7 cellular contexts compared by ENCODE assay signal in the genomic region with DNA sequence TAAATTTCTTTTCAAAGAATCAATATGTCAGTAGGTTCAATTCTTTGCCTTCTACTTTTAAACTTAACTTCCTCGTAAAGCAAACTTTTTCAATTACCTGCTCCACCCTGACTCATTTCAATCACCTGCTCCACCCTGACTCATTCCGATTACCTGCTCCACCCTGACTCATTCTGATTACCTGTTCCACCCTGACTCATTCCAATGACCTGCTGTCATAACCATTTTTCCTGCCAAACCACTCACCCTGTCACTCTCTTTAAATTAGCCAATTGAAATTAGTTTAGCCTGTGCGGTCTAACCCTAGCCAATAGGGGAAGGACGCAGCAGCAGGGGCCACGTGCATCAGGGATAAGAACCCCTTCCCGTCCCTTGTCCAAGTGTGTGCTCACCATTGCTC.
DNase-seq lines count a peak whose midpoint lies in the region; ATAC-seq and TF ChIP-seq lines count a peak whose summit lies in the region.
"Not testable (repeated sequence)": the region's sequence is repeated elsewhere in the genome, so short reads cannot be mapped to it uniquely, and the experiment has no call there.

No MANE protein-coding gene starts in this region.

- H3K4me3 ChIP-seq in HCT116 (replicated peaks in 1 of 2; ENCODE audit: low read depth in 1 of 2, low read length in 2 of 2): 0 out of 4 replicates have a peak overlapping the region, but pooled peaks of 1 of the 2 experiments have one; percentile 4
- not testable (repeated sequence) for H3K4me3 ChIP-seq in PC-3 (ENCODE audit: low read length); mammary epithelial cell (replicated peaks in 1 of 3; ENCODE audit: insufficient read depth in 1 of 3, low read depth in 2 of 3, low read length in 3 of 3)

- TF ChIP-seq RAD21 in HCT116 (IDR thresholded peaks at IDR 0.05; ENCODE audit: low read depth): not testable (repeated sequence)

- not testable (repeated sequence) for H3K27ac ChIP-seq in HCT116 (ENCODE audit: low read depth, low read length); PC-3 (ENCODE audit: low read length); mammary epithelial cell (ENCODE audit: insufficient read depth, low read depth, low read length)
- peak overlapping the region; percentile 39 for H3K27ac ChIP-seq in epithelial cell of prostate

- H3F3A ChIP-seq in PC-3 (ENCODE audit: low read length, unreplicated experiment): not testable (repeated sequence)

- DNase-seq in A172 (ENCODE audit: low spot score) (peak; percentile 16), HCT116 (ENCODE audit: low read depth, low spot score) (peak; percentile 38), HT1080 (ENCODE audit: low read depth) (peak; percentile 20), PC-3 (peak; percentile 55), mammary epithelial cell (peak; percentile 66), epithelial cell of prostate (ENCODE audit: low read depth, low spot score) (peak; percentile 33), kidney tubule cell (ENCODE audit: low spot score) (peak; percentile 47)

- H3K9me3 ChIP-seq in HCT116 (ENCODE audit: control insufficient read depth in 1 of 2, insufficient read depth in 1 of 2, low read depth in 1 of 2, low read length in 2 of 2); PC-3 (ENCODE audit: low read length); mammary epithelial cell (replicated peaks; ENCODE audit: insufficient read depth, low read length): not testable (repeated sequence)

- POLR2A ChIA-PET in HCT116 (lab: Charles Lee); PC-3 (lab: Charles Lee; ENCODE audit: unreplicated experiment): not testable (repeated sequence)

- 78% methylated on average over 5 of the region's 6 CpGs for WGBS in mammary epithelial cell (ENCODE audit: low coverage, missing lambda C conversion rate)

- H3K36me3 ChIP-seq in HCT116 (ENCODE audit: control insufficient read depth in 1 of 2, insufficient read depth in 2 of 2, low read length in 2 of 2); PC-3 (ENCODE audit: low read depth, low read length); mammary epithelial cell (ENCODE audit: insufficient read depth, low read length): not testable (repeated sequence)

- intact Hi-C loops in HCT116 (cut with micrococcal nuclease); PC-3 (cut with micrococcal nuclease); mammary epithelial cell (cut with micrococcal nuclease): not testable (repeated sequence)

- H3K9ac ChIP-seq in HCT116 (ENCODE audit: low read length); PC-3 (ENCODE audit: low read length); mammary epithelial cell (ENCODE audit: insufficient read depth, low read length): not testable (repeated sequence)

- not testable (repeated sequence) for H2AFZ ChIP-seq in HCT116 (ENCODE audit: low read depth, low read length, poor library complexity, severe bottlenecking); PC-3 (ENCODE audit: low read length); mammary epithelial cell (ENCODE audit: low read depth, low read length)

- peaks cover 6 to 39% of the 10 kb centered on the region in 2 experiments; a peak in 3 of 4 replicates for H3K4me1 ChIP-seq in HCT116 (ENCODE audit: control insufficient read depth in 1 of 2, insufficient read depth in 2 of 2, low read length in 2 of 2)
- H3K4me1 ChIP-seq in PC-3 (ENCODE audit: insufficient read depth, low read length); mammary epithelial cell (ENCODE audit: insufficient read depth, low read length): not testable (repeated sequence)

- not testable (repeated sequence) for H3K79me2 ChIP-seq in HCT116 (ENCODE audit: insufficient read depth, low read length); PC-3 (ENCODE audit: low read length); mammary epithelial cell (ENCODE audit: insufficient read depth, low read length)

- TF ChIP-seq POLR2A in HCT116 (IDR thresholded peaks at IDR 0.05; ENCODE audit: borderline replicate concordance, extremely low read depth, insufficient read depth, insufficient read length): not testable (repeated sequence)

- H3K9me2 ChIP-seq in HCT116 (ENCODE audit: insufficient read depth); PC-3 (replicated peaks; ENCODE audit: low read length): not testable (repeated sequence)

- not testable (repeated sequence) for H3K27me3 ChIP-seq in HCT116 (ENCODE audit: insufficient read depth, low read length); PC-3 (ENCODE audit: low read length); mammary epithelial cell (ENCODE audit: insufficient read depth, low read length)

- not testable (repeated sequence) for BruUV-seq in HCT116 (replicated peaks; lab: Mats Ljungman, UMichigan); PC-3 (replicated peaks; lab: Mats Ljungman, UMichigan); mammary epithelial cell (replicated peaks; lab: Mats Ljungman, UMichigan)

- dilution Hi-C loops in mammary epithelial cell (cut with HindIII; ENCODE audit: low sequenced_read_pairs): not testable (repeated sequence)

- in situ Hi-C loops in mammary epithelial cell (cut with MboI; ENCODE audit: low sequenced_read_pairs in 2 of 2): not testable (repeated sequence)

- RAD21 ChIA-PET in HCT116 (lab: Charles Lee; ENCODE audit: low non-redundant PET in 1 of 2, low total read pairs in 2 of 2, uncharacterized antibody in 2 of 2, unreplicated experiment in 2 of 2): not testable (repeated sequence)

- peak overlapping the region; percentile 40; the same call in 1 of the 2 replicates for H3K4me2 ChIP-seq in HCT116 (ENCODE audit: low read length)
- H3K4me2 ChIP-seq in PC-3 (ENCODE audit: low read length); mammary epithelial cell (ENCODE audit: insufficient read depth, low read depth, low read length): not testable (repeated sequence)

- CTCF ChIA-PET in HCT116 (lab: Charles Lee); PC-3 (lab: Charles Lee); mammary epithelial cell (lab: Charles Lee; ENCODE audit: low non-redundant PET): not testable (repeated sequence)

- H4K20me1 ChIP-seq in HCT116 (ENCODE audit: insufficient read depth); PC-3 (ENCODE audit: low read length); mammary epithelial cell (ENCODE audit: insufficient read depth, low read length): not testable (repeated sequence)

- not testable (repeated sequence) for TF ChIP-seq CTCF in HCT116 (IDR thresholded peaks at IDR 0.05 in 2 of 3, conservative IDR thresholded peaks at IDR 0.05 in 1 of 3; ENCODE audit: borderline replicate concordance in 1 of 3, insufficient read depth in 1 of 3, low read depth in 2 of 3, low read length in 2 of 3); PC-3 (conservative IDR thresholded peaks at IDR 0.05; ENCODE audit: low read depth, low read length); mammary epithelial cell (conservative IDR thresholded peaks at IDR 0.05 in 1 of 2, IDR thresholded peaks at IDR 0.05 in 1 of 2; ENCODE audit: extremely low read depth in 1 of 2, insufficient read depth in 1 of 2, low read depth in 1 of 2, low read length in 2 of 2)

- ATAC-seq in HCT116, PC-3: not testable (repeated sequence)

TF ChIP-seq in HCT116, 20 proteins besides CTCF, POLR2A, EP300 and RAD21:
- peak; percentile 65 for TF ChIP-seq SP1 (IDR thresholded peaks at IDR 0.05; ENCODE audit: low read depth)
- TF ChIP-seq CBX3 (IDR thresholded peaks at IDR 0.05; ENCODE audit: low read depth): peak; percentile 90
- peak; percentile 76 for TF ChIP-seq JUND (IDR thresholded peaks at IDR 0.05)
- peak; percentile 33; the same call in 1 of the 2 replicates for TF ChIP-seq SRF (IDR thresholded peaks at IDR 0.05; ENCODE audit: low read depth)
- TF ChIP-seq, protein P1, sequence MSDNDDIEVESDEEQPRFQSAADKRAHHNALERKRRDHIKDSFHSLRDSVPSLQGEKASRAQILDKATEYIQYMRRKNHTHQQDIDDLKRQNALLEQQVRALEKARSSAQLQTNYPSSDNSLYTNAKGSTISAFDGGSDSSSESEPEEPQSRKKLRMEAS (IDR thresholded peaks at IDR 0.05): 0 out of 2 replicates have a peak, but pooled peaks have one; percentile 23
- TF ChIP-seq FOSL1 (IDR thresholded peaks at IDR 0.05; ENCODE audit: low read depth): peak; percentile 80
TF ChIP-seq in HCT116: peak in this region for 6; not testable (repeated sequence) for 14.

Comparison
In these comparisons a context has a peak if more than half of its experiments do, and no peak if none do; other contexts are left out.
1. DNase-seq: peak in every context shown above with its lines; median percentile 66 in mammary epithelial cell; 55 in PC-3; 47 in kidney tubule cell; 38 in HCT116; 33 in epithelial cell of prostate; 20 in HT1080; 16 in A172.